1 cellular context compared by ENCODE assay signal in genomic region chr20:25624500-25624939, GRCh38.
TF ChIP-seq lines count a peak whose summit lies in the region.

No MANE protein-coding gene starts in this region.

TF ChIP-seq in K562, 482 proteins besides CTCF, POLR2A, EP300 and RAD21 (continued from another document and continues in another):
- TF ChIP-seq E2F6 (IDR thresholded peaks at IDR 0.05; ENCODE audit: borderline replicate concordance in 1 of 2, extremely low read depth in 1 of 2, insufficient read depth in 1 of 2, insufficient read length in 1 of 2, low read depth in 1 of 2, low read length in 1 of 2, poor library complexity in 1 of 2, severe bottlenecking in 1 of 2), result peak in 1 of 2 experiments; percentile 79
- TF ChIP-seq BRD4 (IDR thresholded peaks at IDR 0.05), result peak; percentile 54; the same call in 1 of the 2 replicates
- no peak for TF ChIP-seq SLC30A9 (CRISPR knock-in tag; IDR thresholded peaks at IDR 0.05)
- TF ChIP-seq CCAR2 (IDR thresholded peaks at IDR 0.05; ENCODE audit: low read depth, low read length), result no peak
- peak; percentile 79 for TF ChIP-seq MGA (IDR thresholded peaks at IDR 0.05)
- TF ChIP-seq ZSCAN29 (IDR thresholded peaks at IDR 0.05), result no peak
- TF ChIP-seq ZBTB7A (IDR thresholded peaks at IDR 0.05; ENCODE audit: borderline replicate concordance, control insufficient read depth, low read depth, low read length), result no peak
- TF ChIP-seq FOXP4 (CRISPR knock-in tag; IDR thresholded peaks at IDR 0.05; ENCODE audit: borderline replicate concordance), result no peak
- no peak for TF ChIP-seq NONO (IDR thresholded peaks at IDR 0.05; ENCODE audit: low read depth in 2 of 2, low read length in 1 of 2)
- no peak for TF ChIP-seq THAP7 (CRISPR knock-in tag; IDR thresholded peaks at IDR 0.05)
- no peak for TF ChIP-seq SAFB2 (IDR thresholded peaks at IDR 0.05; ENCODE audit: borderline replicate concordance, low read depth, low read length, severe bottlenecking)
- TF ChIP-seq TFAM (CRISPR knock-in tag; conservative IDR thresholded peaks at IDR 0.05), result no peak
- TF ChIP-seq HMG20A (CRISPR knock-in tag; conservative IDR thresholded peaks at IDR 0.05), result no peak
- peak; percentile 6; the same call in 1 of the 2 replicates for TF ChIP-seq ZNF76 (CRISPR knock-in tag; IDR thresholded peaks at IDR 0.05; ENCODE audit: borderline replicate concordance)
- no peak for TF ChIP-seq ZNF316 (IDR thresholded peaks at IDR 0.05)
- 0 out of 2 replicates have a peak, but pooled peaks have one; percentile 15 for TF ChIP-seq ZBTB17 (CRISPR knock-in tag; IDR thresholded peaks at IDR 0.05)
- no peak for TF ChIP-seq FOXK2 (conservative IDR thresholded peaks at IDR 0.05 in 1 of 2, IDR thresholded peaks at IDR 0.05 in 1 of 2; ENCODE audit: low read depth in 2 of 2)
- no peak for TF ChIP-seq BRF1 (IDR thresholded peaks at IDR 0.05; ENCODE audit: borderline replicate concordance, extremely low read depth, insufficient read length)
- TF ChIP-seq ZBTB40 (IDR thresholded peaks at IDR 0.05), result no peak
- TF ChIP-seq ZBTB40 (CRISPR knock-in tag; IDR thresholded peaks at IDR 0.05), result no peak
- TF ChIP-seq ZNF146 (CRISPR knock-in tag; IDR thresholded peaks at IDR 0.05; ENCODE audit: unreplicated experiment), result no peak
